Comparison of ENCODE assay signal across 15 cellular contexts in the genomic region with DNA sequence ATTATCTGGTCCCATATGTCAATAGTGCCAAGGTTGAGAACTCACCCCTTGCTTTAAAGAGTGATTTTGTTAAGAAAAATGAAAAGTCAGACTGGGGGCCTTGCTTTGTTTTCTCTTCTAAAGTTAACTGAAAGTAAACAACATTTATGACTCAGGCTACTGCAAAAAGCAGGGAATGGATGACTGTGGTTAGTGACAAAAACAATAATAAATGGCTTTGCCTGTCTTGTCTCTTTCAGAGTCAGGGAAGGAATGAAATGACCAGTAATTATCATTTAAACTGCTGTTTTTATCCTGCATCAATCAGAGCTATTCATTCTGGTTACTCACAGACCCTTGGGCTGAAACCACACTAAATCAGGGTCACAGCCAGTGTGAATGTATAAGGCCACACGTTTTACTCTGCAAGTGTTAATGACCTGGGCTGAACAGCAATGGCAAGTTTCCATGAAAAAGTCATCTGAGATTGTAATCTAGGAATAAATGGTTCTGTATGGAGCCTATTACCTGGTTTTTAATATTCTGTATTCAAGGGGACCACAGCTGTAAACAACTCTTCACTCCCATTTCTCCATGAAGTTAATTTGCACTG.
A peak's percentile ranks its signal among the peaks of the same experiment; 100 is the strongest.
DNase-seq lines count a peak whose midpoint lies in the region; ATAC-seq and TF ChIP-seq lines count a peak whose summit lies in the region.
"Had no signal": no experiment of that assay in that cellular context is flagged by ENCODE, and none has a peak within 500 bp of the region (broad histone marks: within the 10 kb centered on the region; RNA-seq: fewer than 3 reads in every experiment).

No MANE protein-coding gene starts in this region.

- H3K4me1 Mint-ChIP-seq in MCF 10A (ENCODE audit: insufficient read depth, unreplicated experiment) (peaks cover 30% of the 10 kb centered on the region), CD14-positive monocyte (no peaks in the 10 kb centered on the region)
- H3K4me1 Mint-ChIP-seq: activated naive CD8-positive, alpha-beta T cell treated with anti-CD3 and anti-CD28 coated beads, Interleukin-2, amount 10 ng/mL, durations not matched to agents 7 days and 5 days had no signal

- H3K27ac Mint-ChIP-seq in MCF 10A (ENCODE audit: low read depth, unreplicated experiment) (peak overlapping the region; percentile 42), CD14-positive monocyte (no peak overlapping the region)
- H3K27ac Mint-ChIP-seq: activated naive CD8-positive, alpha-beta T cell treated with anti-CD3 and anti-CD28 coated beads, Interleukin-2, amount 10 ng/mL, durations not matched to agents 7 days and 5 days; stimulated activated naive B cell treated with anti-CD40 and anti-IgM and Interleukin-4, amounts not matched to agents 10 μg/mL and 1 μg/mL and 100 μg/mL, for 72 hours had no signal

- intact Hi-C loops in MCF 10A (cut with micrococcal nuclease) (no loop called here), breast epithelium (cut with DNase I; ENCODE audit: low total_unique reads) (no loop called here), CD14-positive monocyte (cut with micrococcal nuclease) (no loop called here)

- BruUV-seq in MCF 10A (replicated peaks; lab: Mats Ljungman, UMichigan): no TSS peak

- POLR2A ChIA-PET in MCF 10A (lab: Yijun Ruan, JAX): interaction anchor here (0.7 to 1.4 kb wide), 3 partner anchors 37 to 718 kb away, joined by 4 read pairs; no protein-coding TSS in a partner anchor

- H3K36me3 ChIP-seq in breast epithelium: no peaks in the 10 kb centered on the region
- H3K36me3 ChIP-seq in MG63: peaks cover 6% of the 10 kb centered on the region
- H3K36me3 ChIP-seq: neutrophil had no signal

- H3K27me3 Mint-ChIP-seq in MCF 10A (ENCODE audit: insufficient read depth, unreplicated experiment) (no peaks in the 10 kb centered on the region), CD14-positive monocyte (ENCODE audit: low read depth in 3 of 3) (peaks cover 6 to 24% (median 16%) of the 10 kb centered on the region in 3 donors)

- H3K27me3 ChIP-seq in breast epithelium (no peaks in the 10 kb centered on the region), MG63 (no peaks in the 10 kb centered on the region)
- H3K27me3 ChIP-seq: neutrophil had no signal

- TF ChIP-seq POLR2A in breast epithelium (IDR thresholded peaks at IDR 0.05): no peak

- no peaks in the 10 kb centered on the region for H3K4me1 ChIP-seq in breast epithelium

- H3K9me3 Mint-ChIP-seq in MCF 10A (ENCODE audit: unreplicated experiment): no peaks in the 10 kb centered on the region
- H3K9me3 Mint-ChIP-seq in CD14-positive monocyte: peaks cover 0 to 3% (median 1%) of the 10 kb centered on the region in 7 donors
- H3K9me3 Mint-ChIP-seq: activated naive CD8-positive, alpha-beta T cell treated with anti-CD3 and anti-CD28 coated beads, Interleukin-2, amount 10 ng/mL, durations not matched to agents 7 days and 5 days had no signal

- H3K27ac ChIP-seq in breast epithelium (no peak overlapping the region), temporal lobe (ENCODE audit: low read depth, low read length) (peak overlapping the region; percentile 93)
- H3K27ac ChIP-seq: neutrophil had no signal

- no peak for DNase-seq in MCF 10A (ENCODE audit: unreplicated experiment)
- DNase-seq in breast epithelium (ENCODE audit: low spot score in 2 of 2): no peak
- DNase-seq in globus pallidus (ENCODE audit: low spot score): peak; percentile 68
- no peak for DNase-seq in mucosa of gallbladder (ENCODE audit: low spot score)
- DNase-seq in CD14-positive monocyte (ENCODE audit: low spot score): no peak
- DNase-seq in MG63: no peak
- DNase-seq: activated naive CD8-positive, alpha-beta T cell treated with anti-CD3 and anti-CD28 coated beads, Interleukin-2, amount 10 ng/mL, durations not matched to agents 7 days and 5 days; H7; NCI-H1092 treated with DMSO at 0.1 percent for 48 hours; NK-92 treated with Interleukin-12 subunit alpha and Interleukin-12 subunit beta, amount 100 ng/mL, for 24 hours; stimulated activated CD4-positive, alpha-beta T cell treated with anti-CD3 and anti-CD28 coated beads, Interleukin-1b, Interleukin-23, amount 100 ng/mL, for 48 hours; stimulated activated naive B cell treated with anti-CD40 and anti-IgM and Interleukin-4, amounts not matched to agents 10 μg/mL and 1 μg/mL and 100 μg/mL, for 72 hours had no signal

- ATAC-seq in SK-N-SH treated with all-trans-retinoic acid at 6 μM for 48 hours: peak; percentile 35

- CTCF ChIA-PET in MCF 10A (lab: Yijun Ruan, JAX): no interaction called here

- H3K36me3 Mint-ChIP-seq in MCF 10A (ENCODE audit: insufficient read depth, unreplicated experiment) (peaks cover 13% of the 10 kb centered on the region), CD14-positive monocyte (no peaks in the 10 kb centered on the region)
- H3K36me3 Mint-ChIP-seq: activated naive CD8-positive, alpha-beta T cell treated with anti-CD3 and anti-CD28 coated beads, Interleukin-2, amount 10 ng/mL, durations not matched to agents 7 days and 5 days had no signal

- TF ChIP-seq CTCF in MCF 10A (IDR thresholded peaks at IDR 0.05; ENCODE audit: unreplicated experiment) (no peak), breast epithelium (IDR thresholded peaks at IDR 0.05) (no peak), CD14-positive monocyte (IDR thresholded peaks at IDR 0.05) (no peak)

- H3K4me3 Mint-ChIP-seq in MCF 10A (ENCODE audit: unreplicated experiment): no peak overlapping the region
- H3K4me3 Mint-ChIP-seq in CD14-positive monocyte: peak overlapping the region in 1 of 2 donors; percentile 0
- H3K4me3 Mint-ChIP-seq: activated naive CD8-positive, alpha-beta T cell treated with anti-CD3 and anti-CD28 coated beads, Interleukin-2, amount 10 ng/mL, durations not matched to agents 7 days and 5 days; stimulated activated naive B cell treated with anti-CD40 and anti-IgM and Interleukin-4, amounts not matched to agents 10 μg/mL and 1 μg/mL and 100 μg/mL, for 72 hours had no signal

- H3K4me3 ChIP-seq in breast epithelium: no peak overlapping the region
- H3K4me3 ChIP-seq in MG63: no peak overlapping the region

- H3K9me3 ChIP-seq in breast epithelium (no peaks in the 10 kb centered on the region), MG63 (no peaks in the 10 kb centered on the region)
- H3K9me3 ChIP-seq: neutrophil had no signal

TF ChIP-seq in SK-N-SH treated with all-trans-retinoic acid at 6 μM for 48 hours, 23 proteins besides CTCF, POLR2A, EP300 and RAD21:
- TF ChIP-seq ZFP30 (CRISPR knock-in tag; IDR thresholded peaks at IDR 0.05) (no peak), OSR1 (CRISPR knock-in tag; IDR thresholded peaks at IDR 0.05) (no peak), TCF4 (CRISPR knock-in tag; IDR thresholded peaks at IDR 0.05; ENCODE audit: borderline replicate concordance) (no peak), BACH2 (CRISPR knock-in tag; IDR thresholded peaks at IDR 0.05; ENCODE audit: borderline replicate concordance) (no peak), SNAI2 (CRISPR knock-in tag; IDR thresholded peaks at IDR 0.05) (no peak), RARB (CRISPR knock-in tag; IDR thresholded peaks at IDR 0.05) (no peak), ZNF70 (CRISPR knock-in tag; IDR thresholded peaks at IDR 0.05) (no peak), PATZ1 (CRISPR knock-in tag; IDR thresholded peaks at IDR 0.05; ENCODE audit: borderline replicate concordance) (no peak), ZNF565 (CRISPR knock-in tag; conservative IDR thresholded peaks at IDR 0.05; ENCODE audit: low read depth) (no peak), ZFP3 (CRISPR knock-in tag; IDR thresholded peaks at IDR 0.05) (no peak)
TF ChIP-seq in SK-N-SH treated with all-trans-retinoic acid at 6 μM for 48 hours: peak in this region for 0.
